In genomic region chr19:42254083-42254849, GRCh38 we compare ENCODE assay signal across 1 cellular context.
TF ChIP-seq lines count a peak whose summit lies in the region.

No MANE protein-coding gene starts in this region.

TF ChIP-seq in K562, 482 proteins besides CTCF, POLR2A, EP300 and RAD21 (continued from another document):
- TF ChIP-seq ZBTB5 (IDR thresholded peaks at IDR 0.05) (peak; percentile 66; the same call in 1 of the 2 replicates), CCAR2 (IDR thresholded peaks at IDR 0.05; ENCODE audit: low read depth, low read length) (no peak), ZKSCAN8 (CRISPR knock-in tag; IDR thresholded peaks at IDR 0.05) (no peak), ATF6 (CRISPR knock-in tag; IDR thresholded peaks at IDR 0.05) (no peak)
